19 cellular contexts compared by ENCODE assay signal in genomic region chr1:27760411-27760810, GRCh38. TPM values are rescaled to one million over a fixed set of nuclear protein-coding genes. Genes with fewer than 3 reads are reported as not detected.
DNase-seq lines count a peak whose midpoint lies in the region; ATAC-seq, FAIRE-seq and TF ChIP-seq lines count a peak whose summit lies in the region.
"Had no signal": no experiment of that assay in that cellular context is flagged by ENCODE, and none has a peak within 500 bp of the region (broad histone marks: within the 10 kb centered on the region; RNA-seq: fewer than 3 reads in every experiment).

No MANE protein-coding gene starts in this region.

- H3K79me2 ChIP-seq in GM23338 (replicated peaks; ENCODE audit: insufficient read depth) (no peaks in the 10 kb centered on the region), K562 (ENCODE audit: control insufficient read depth, insufficient read depth, low read length) (no peaks in the 10 kb centered on the region)

- H3K27ac Mint-ChIP-seq in GM23338 = no peak overlapping the region
- H3K27ac Mint-ChIP-seq: activated CD4-positive, alpha-beta T cell treated with anti-CD3 and anti-CD28 coated beads, Interleukin-2, amount 10 ng/mL, durations not matched to agents 24 days and 14 days had no signal

- H3K27ac ChIP-seq in GM23338 (ENCODE audit: low read depth) = no peak overlapping the region
- no peak overlapping the region for H3K27ac ChIP-seq in K562 (ENCODE audit: extremely low read depth, low read depth, low read length)
- H3K27ac ChIP-seq: ascending aorta, right lobe of liver, SK-N-MC, stomach, upper lobe of left lung had no signal

- no peak overlapping the region for H3K4me3 Mint-ChIP-seq in GM23338
- H3K4me3 Mint-ChIP-seq: activated CD4-positive, alpha-beta T cell treated with anti-CD3 and anti-CD28 coated beads, Interleukin-2, amount 10 ng/mL, durations not matched to agents 24 days and 14 days had no signal

- no peaks in the 10 kb centered on the region for H3K4me1 Mint-ChIP-seq in GM23338
- H3K4me1 Mint-ChIP-seq: activated CD4-positive, alpha-beta T cell treated with anti-CD3 and anti-CD28 coated beads, Interleukin-2, amount 10 ng/mL, durations not matched to agents 24 days and 14 days had no signal

- H4K20me1 ChIP-seq in GM23338 (replicated peaks; ENCODE audit: insufficient read depth) = no peaks in the 10 kb centered on the region; the same call in 1 of the 2 replicates
- no peaks in the 10 kb centered on the region for H4K20me1 ChIP-seq in K562 (replicated peaks; ENCODE audit: control insufficient read depth, insufficient read depth, low read length)

- TF ChIP-seq RAD21 in K562 (CRISPR knock-in tag; conservative IDR thresholded peaks at IDR 0.05 in 1 of 2, IDR thresholded peaks at IDR 0.05 in 1 of 2) = peak in 1 of 2 experiments; percentile 51; a peak in 2 of 4 replicates

- no peak overlapping the region for H3K4me2 ChIP-seq in GM23338
- no peak overlapping the region for H3K4me2 ChIP-seq in K562 (ENCODE audit: insufficient read depth, low read length)

- H3K4me1 ChIP-seq in BE2C = no peaks in the 10 kb centered on the region
- H3K4me1 ChIP-seq in GM23338 (ENCODE audit: insufficient read depth) = no peaks in the 10 kb centered on the region
- H3K4me1 ChIP-seq in K562 (replicated peaks in 1 of 2; ENCODE audit: control insufficient read depth in 2 of 2, insufficient read depth in 2 of 2, low read length in 2 of 2) = no peaks in the 10 kb centered on the region; a peak in 2 of 5 replicates
- H3K4me1 ChIP-seq: ascending aorta, stomach, upper lobe of left lung had no signal

- BruUV-seq in K562 (replicated peaks; lab: Mats Ljungman, UMichigan) = no TSS peak

- no peak for TF ChIP-seq POLR2A in K562 (conservative IDR thresholded peaks at IDR 0.05)

- TF ChIP-seq CTCF in BE2C (IDR thresholded peaks at IDR 0.05; ENCODE audit: low read depth, low read length) (peak; percentile 19; the same call in 1 of the 2 replicates), GM23338 (conservative IDR thresholded peaks at IDR 0.05; ENCODE audit: low read depth in 2 of 2) (peak in 1 of 2 experiments; percentile 45; a peak in 2 of 4 replicates), K562 (IDR thresholded peaks at IDR 0.05 in 2 of 3, conservative IDR thresholded peaks at IDR 0.05 in 1 of 3; ENCODE audit: insufficient read depth in 2 of 3, low read depth in 1 of 3, low read length in 3 of 3) (peak; percentile 14 to 49 (median 22); a peak in 3 of 6 replicates)

- peaks cover 9% of the 10 kb centered on the region; the same call in 2 of the 3 replicates for H3K36me3 Mint-ChIP-seq in GM23338 (ENCODE audit: low read depth)

- no peaks in the 10 kb centered on the region for H3F3A ChIP-seq in GM23338 (replicated peaks; ENCODE audit: low read depth)

- CTCF ChIA-PET in K562 (lab: Yijun Ruan, JAX; ENCODE audit: low intra/inter-chr PET ratio) = interaction anchor here (1.5 kb wide), 1 partner anchor 219 kb away, joined by 7 read pairs; no protein-coding TSS in a partner anchor

- no peak for FAIRE-seq in K562 (lab: Jason Lieb, UNC)
- FAIRE-seq: endometrium had no signal

- DNase-seq in BE2C (no peak), GM23338 (ENCODE audit: low spot score) (peak; percentile 10), K562 (ENCODE audit: extremely low read depth in 1 of 4, low spot score in 3 of 4) (peak in 1 of 4 experiments; percentile 36), iPS-NIHi7 (ENCODE audit: extremely low spot score) (peak; percentile 18), retina (no peak), amniotic stem cell (lab: John Stamatoyannopoulos, UW) (no peak)
- no peak for DNase-seq in stimulated activated CD4-positive, alpha-beta T cell treated with anti-CD3 and anti-CD28 coated beads, Interleukin-4, amount 100 ng/mL, for 1 hour
- DNase-seq: activated CD4-positive, alpha-beta T cell treated with anti-CD3 and anti-CD28 coated beads, Interleukin-2, amount 10 ng/mL, durations not matched to agents 24 days and 14 days; activated gamma-delta T cell; Kasumi-1; NCI-H2171 treated with DMSO at 0.1 percent for 48 hours; NCI-H774; right lobe of liver; stomach; upper lobe of left lung had no signal

- H3K9me3 Mint-ChIP-seq in GM23338 = no peaks in the 10 kb centered on the region
- H3K9me3 Mint-ChIP-seq: activated CD4-positive, alpha-beta T cell treated with anti-CD3 and anti-CD28 coated beads, Interleukin-2, amount 10 ng/mL, durations not matched to agents 24 days and 14 days had no signal

- H3K4me3 ChIP-seq in BE2C (ENCODE audit: low read depth, low read length) = no peak overlapping the region
- no peak overlapping the region for H3K4me3 ChIP-seq in GM23338
- H3K4me3 ChIP-seq in K562 = no peak overlapping the region
- H3K4me3 ChIP-seq: ascending aorta, right lobe of liver, SK-N-MC, stomach, upper lobe of left lung had no signal

- 57% methylated on average over 3 of the region's 3 CpGs for WGBS in K562 (ENCODE audit: insufficient coverage, low coverage, missing lambda C conversion rate)

- H3K9me3 ChIP-seq in BE2C = no peaks in the 10 kb centered on the region
- no peaks in the 10 kb centered on the region for H3K9me3 ChIP-seq in K562 (replicated peaks; ENCODE audit: control insufficient read depth, insufficient read depth, low read depth, low read length)
- H3K9me3 ChIP-seq: ascending aorta, right lobe of liver, stomach, upper lobe of left lung had no signal

- H3K36me3 ChIP-seq in BE2C (no peaks in the 10 kb centered on the region), GM23338 (ENCODE audit: insufficient read depth) (peaks cover 8% of the 10 kb centered on the region), K562 (ENCODE audit: control insufficient read depth, insufficient read depth, low read length) (peaks cover 8% of the 10 kb centered on the region; the same call in 1 of the 3 replicates)

- H3K27me3 Mint-ChIP-seq in GM23338 (ENCODE audit: insufficient read depth, low read depth, poor library complexity) = no peaks in the 10 kb centered on the region
- H3K27me3 Mint-ChIP-seq: activated CD4-positive, alpha-beta T cell treated with anti-CD3 and anti-CD28 coated beads, Interleukin-2, amount 10 ng/mL, durations not matched to agents 24 days and 14 days had no signal

- no peaks in the 10 kb centered on the region for H3K27me3 ChIP-seq in BE2C
- H3K27me3 ChIP-seq in GM23338 (ENCODE audit: insufficient read depth) = no peaks in the 10 kb centered on the region
- no peaks in the 10 kb centered on the region for H3K27me3 ChIP-seq in K562 (ENCODE audit: control insufficient read depth in 2 of 2, insufficient read depth in 2 of 2, low read length in 2 of 2)
- H3K27me3 ChIP-seq: ascending aorta, right lobe of liver, stomach, upper lobe of left lung had no signal

- in situ Hi-C loops in K562 (cut with MboI) = no loop called here

- H3K9ac ChIP-seq in K562 (ENCODE audit: insufficient read depth in 1 of 2, low read depth in 2 of 2, low read length in 2 of 2) = no peak overlapping the region

- intact Hi-C loops in K562 (cut with micrococcal nuclease) = loop anchor here (5.0 kb wide), 1 partner anchor 217 kb away; no protein-coding TSS in a partner anchor

- H3K9me2 ChIP-seq in GM23338 (ENCODE audit: insufficient read depth) = no peaks in the 10 kb centered on the region

- no peaks in the 10 kb centered on the region for H3K9me1 ChIP-seq in K562 (ENCODE audit: control insufficient read depth, insufficient read depth, low read length)

- ATAC-seq in GM23338 (peak; percentile 33; the same call in 2 of the 3 replicates), K562 (peak; percentile 79)
- ATAC-seq: Panc1 had no signal

- POLR2A ChIA-PET in K562 (lab: Yijun Ruan, JAX) = interaction anchor here (0.6 to 1.6 kb wide), 5 partner anchors 8 to 71 kb away, joined by 3 to 7 read pairs (median 4); partner anchors contain the start of gene STX12

- H2AFZ ChIP-seq in GM23338 = no peak overlapping the region
- no peak overlapping the region for H2AFZ ChIP-seq in K562 (ENCODE audit: low read depth, low read length)

- TF ChIP-seq EP300 in K562 (IDR thresholded peaks at IDR 0.05; ENCODE audit: low read length) = no peak

RNA-seq across cellular contexts. Expression of gene STX12, which starts 12.6 kb away (rescaled TPM):
- polyA plus RNA-seq in BE2C (2012; ENCODE audit: insufficient read depth, insufficient read length, low read depth) = 17.7 TPM
- 9.0 and 13.7 TPM in 2 replicates for total RNA-seq in GM23338 (2014; rRNA removed; shearing (Covaris generic))
- polyA plus RNA-seq in GM23338 (2016; fragmentation: Nextera tagmentation; extraction: Ambion mirVana) (5.1 and 6.1 TPM in 2 replicates), K562 (2011; rRNA removed) (18.4 and 24.4 TPM in 2 replicates), K562 (2014; fragmentation: Illumina TruSeq; extraction: Trizol) (26.9 and 31.3 TPM in 2 replicates), K562 (2014; fragmentation: Nextera tagmentation; extraction: Ambion mirVana) (10 to 100 TPM; 23.1 to 27.4 TPM), K562 (2014; rRNA removed) (16.9 and 18.6 TPM in 2 replicates)
- total RNA-seq in K562 (2011; cell fraction: chromatin; rRNA removed; ENCODE audit: low replicate concordance) = 38.9 and 95.6 TPM in 2 replicates
- 20.0 and 21.6 TPM in 2 replicates for total RNA-seq in K562 (2011; cell fraction: nucleolus; rRNA removed)
- total RNA-seq in K562 (2011; cell fraction: nucleoplasm; rRNA removed) = 42.5 and 46.3 TPM in 2 replicates
- total RNA-seq in K562 (2014; rRNA removed) (18.2 and 27.2 TPM in 2 replicates), K562 (2014; rRNA removed; fragmentation: Illumina TruSeq; extraction: Trizol) (27.1 and 31.5 TPM in 2 replicates), K562 (2015; rRNA removed; fragmentation: Illumina TruSeq; extraction: Trizol) (24.7 and 25.7 TPM in 2 replicates), K562 (2021) (23.1 and 23.8 TPM in 2 replicates)
- 9.6 and 15.1 TPM in 2 replicates for polyA plus RNA-seq in K562 (2011; cell fraction: cytosol; rRNA removed)
- polyA plus RNA-seq in K562 (2011; cell fraction: nucleus; rRNA removed) = 23.7 and 41.6 TPM in 2 replicates
- 14.9 and 21.8 TPM in 2 replicates for polyA plus RNA-seq in K562 (2012)
- 20.1 and 32.5 TPM in 2 replicates for polyA minus RNA-seq in K562 (2011; rRNA and poly(A)+ RNA removed)
- 9.1 and 14.3 TPM in 2 replicates for polyA minus RNA-seq in K562 (2011; cell fraction: cytosol; rRNA and poly(A)+ RNA removed)
- polyA minus RNA-seq in K562 (2011; cell fraction: nucleus; rRNA and poly(A)+ RNA removed) = 12.3 and 14.1 TPM in 2 replicates

RNA-seq across cellular contexts. Expression of gene FAM76A, which starts 34.6 kb away (rescaled TPM):
- 4.5 TPM for polyA plus RNA-seq in BE2C (2012; ENCODE audit: insufficient read depth, insufficient read length, low read depth)
- 12.5 and 22.6 TPM in 2 replicates for total RNA-seq in GM23338 (2014; rRNA removed; shearing (Covaris generic))
- polyA plus RNA-seq in GM23338 (2016; fragmentation: Nextera tagmentation; extraction: Ambion mirVana) (12.7 and 13.8 TPM in 2 replicates), K562 (2011; rRNA removed) (9.7 and 11.0 TPM in 2 replicates), K562 (2014; fragmentation: Illumina TruSeq; extraction: Trizol) (7.8 and 11.3 TPM in 2 replicates), K562 (2014; fragmentation: Nextera tagmentation; extraction: Ambion mirVana) (10 to 100 TPM in 1 of 2 experiments, 1 to 10 TPM in 1; 9.5 to 14.6 TPM), K562 (2014; rRNA removed) (11.4 and 13.6 TPM in 2 replicates)
- 12.3 and 13.2 TPM in 2 replicates for total RNA-seq in K562 (2011; cell fraction: chromatin; rRNA removed; ENCODE audit: low replicate concordance)
- total RNA-seq in K562 (2011; cell fraction: nucleolus; rRNA removed) = 6.0 and 6.4 TPM in 2 replicates
- 10.6 and 13.1 TPM in 2 replicates for total RNA-seq in K562 (2011; cell fraction: nucleoplasm; rRNA removed)
- total RNA-seq in K562 (2014; rRNA removed) (14.3 and 14.6 TPM in 2 replicates), K562 (2014; rRNA removed; fragmentation: Illumina TruSeq; extraction: Trizol) (13.0 and 16.4 TPM in 2 replicates), K562 (2015; rRNA removed; fragmentation: Illumina TruSeq; extraction: Trizol) (11.9 and 13.1 TPM in 2 replicates), K562 (2021) (10.8 and 12.4 TPM in 2 replicates)
- polyA plus RNA-seq in K562 (2011; cell fraction: cytosol; rRNA removed) = 2.8 and 5.7 TPM in 2 replicates
- 8.8 and 11.1 TPM in 2 replicates for polyA plus RNA-seq in K562 (2011; cell fraction: nucleus; rRNA removed)
- polyA plus RNA-seq in K562 (2012) = 7.7 and 8.6 TPM in 2 replicates
- 14.6 and 19.8 TPM in 2 replicates for polyA minus RNA-seq in K562 (2011; rRNA and poly(A)+ RNA removed)
- 2.8 and 12.1 TPM in 2 replicates for polyA minus RNA-seq in K562 (2011; cell fraction: cytosol; rRNA and poly(A)+ RNA removed)
- 5.1 and 11.2 TPM in 2 replicates for polyA minus RNA-seq in K562 (2011; cell fraction: nucleus; rRNA and poly(A)+ RNA removed)

Comparison
In these comparisons a context has a peak if more than half of its experiments do, and no peak if none do; other contexts are left out.
1. DNase-seq: peak in GM23338 (single experiment) and iPS-NIHi7 (single experiment); none in BE2C (single experiment), retina (single experiment), stimulated activated CD4-positive, alpha-beta T cell treated with anti-CD3 and anti-CD28 coated beads, Interleukin-4, amount 100 ng/mL, for 1 hour (single experiment) and amniotic stem cell (single experiment).